Comparison of ENCODE assay signal across 8 cellular contexts in the genomic region with DNA sequence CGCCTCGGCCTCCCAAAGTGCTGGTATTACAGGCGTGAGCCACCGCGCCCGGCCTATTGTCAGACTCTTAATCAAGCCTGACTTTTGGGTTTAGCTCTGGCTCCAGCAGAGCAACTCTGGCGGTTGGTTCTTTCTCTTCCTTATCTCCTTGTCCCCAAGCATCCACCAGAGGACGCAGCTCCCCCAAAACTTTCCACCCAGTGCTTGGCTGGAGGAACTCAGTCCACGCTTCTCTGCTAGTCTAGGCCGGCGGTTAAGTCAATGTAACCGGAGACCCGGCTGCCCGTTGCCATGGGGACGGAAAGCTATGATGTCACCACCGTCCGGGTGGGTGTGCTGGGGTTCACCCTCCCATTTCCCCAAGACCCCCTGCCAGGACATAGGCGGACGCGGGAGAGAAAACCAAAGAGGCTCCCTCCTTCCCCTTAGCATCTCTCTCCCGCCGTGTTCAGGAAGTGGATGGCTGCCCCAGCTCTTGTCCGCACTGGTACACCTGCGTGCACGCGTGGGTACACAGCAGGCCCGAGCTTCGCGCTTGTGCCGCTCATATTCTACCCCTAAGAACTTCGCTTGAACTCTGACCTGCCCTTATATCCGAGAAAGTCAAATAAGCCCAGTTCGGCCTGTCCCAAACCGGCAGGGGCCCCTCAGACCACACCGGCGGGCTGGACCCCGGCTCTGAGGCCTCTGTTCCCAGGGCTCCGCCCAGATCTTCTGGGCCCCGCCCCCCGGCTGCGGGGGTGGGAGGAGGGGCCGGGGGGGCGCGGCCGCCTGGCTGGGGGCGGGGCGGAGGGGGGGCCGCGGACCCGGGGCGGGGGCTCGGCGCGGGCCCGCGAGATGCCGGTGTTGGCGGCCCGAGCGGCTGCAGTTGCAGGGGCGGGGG. TPM values are rescaled to one million over a fixed set of nuclear protein-coding genes. Genes with fewer than 3 reads are reported as not detected.
A peak's percentile ranks its signal among the peaks of the same experiment; 100 is the strongest.
DNase-seq lines count a peak whose midpoint lies in the region; ATAC-seq, FAIRE-seq and TF ChIP-seq lines count a peak whose summit lies in the region.

A gene with protein sequence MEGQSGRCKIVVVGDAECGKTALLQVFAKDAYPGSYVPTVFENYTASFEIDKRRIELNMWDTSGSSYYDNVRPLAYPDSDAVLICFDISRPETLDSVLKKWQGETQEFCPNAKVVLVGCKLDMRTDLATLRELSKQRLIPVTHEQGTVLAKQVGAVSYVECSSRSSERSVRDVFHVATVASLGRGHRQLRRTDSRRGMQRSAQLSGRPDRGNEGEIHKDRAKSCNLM (plus strand): TSS at position 825 of the 883 bp plus-strand sequence. CDS start 117 bp downstream, outside the sequence.

- POLR2A ChIA-PET in CD8-positive, alpha-beta T cell (lab: Charles Lee) = interaction anchor here (1.3 to 3.8 kb wide), 6 partner anchors 12 to 345 kb away, joined by 3 to 33 read pairs (median 6); partner anchors contain the start of genes IFI35 and RPL27
- POLR2A ChIA-PET in HEK293T (lab: Yijun Ruan, JAX) = interaction anchor here (0.8 to 3.1 kb wide), 12 partner anchors 10 to 363 kb away, joined by 3 to 33 read pairs (median 6); partner anchors contain the start of genes BRCA1, NBR1 and RPL27

- H3K27ac Mint-ChIP-seq in CD8-positive, alpha-beta T cell = peak within 1 kb of the TSS; percentile 83

- H3K9me3 ChIP-seq in CD8-positive, alpha-beta T cell (ENCODE audit: low read length) = no peaks in the 10 kb centered on the region
- no peaks in the 10 kb centered on the region for H3K9me3 ChIP-seq in small intestine (ENCODE audit: control insufficient read depth, low read depth)

- DNase-seq in CD8-positive, alpha-beta T cell = peak; percentile 56 to 87 (median 80)
- DNase-seq in HEK293T (ENCODE audit: extremely low spot score) (peak; percentile 81), NCI-H345 (lab: John Stamatoyannopoulos, UW) (peak; percentile 96), inferior parietal cortex (ENCODE audit: extremely low spot score) (peak; percentile 94), small intestine (peak; percentile 69)
- DNase-seq in central memory CD4-positive, alpha-beta T cell = peak; percentile 80

- TF ChIP-seq CTCF in CD8-positive, alpha-beta T cell (IDR thresholded peaks at IDR 0.05) = peak; percentile 45

- CTCF ChIA-PET in CD8-positive, alpha-beta T cell (lab: Charles Lee) = interaction anchor here (0.6 to 1.9 kb wide), 8 partner anchors 9 to 886 kb away, joined by 3 to 11 read pairs (median 3); partner anchors contain the start of genes IFI35 and RPL27
- CTCF ChIA-PET in HEK293T (lab: Yijun Ruan, JAX) = interaction anchor here (0.6 to 1.4 kb wide), 6 partner anchors 13 to 376 kb away, joined by 3 to 4 read pairs (median 3); no protein-coding TSS in a partner anchor

- peaks cover 5% of the 10 kb centered on the region for H3K36me3 Mint-ChIP-seq in CD8-positive, alpha-beta T cell

- H3K4me1 ChIP-seq in CD8-positive, alpha-beta T cell (ENCODE audit: insufficient read depth, low read length) = peaks cover 22% of the 10 kb centered on the region
- peaks cover 0 to 3% of the 10 kb centered on the region in 2 donors for H3K4me1 ChIP-seq in small intestine (ENCODE audit: control insufficient read depth in 2 of 2, insufficient read depth in 1 of 2, low read depth in 1 of 2, low read length in 1 of 2)

- intact Hi-C loops in CD8-positive, alpha-beta T cell (cut with DNase I, micrococcal nuclease) = loop anchor here (1.0 to 10.0 kb wide), 13 partner anchors 26 to 830 kb away; partner anchors contain the start of genes AARSD1 (in 2 of the 2), BRCA1 (in 2 of the 2), ARL4D (in 1 of the 2) and GHDC (in 1 of the 2)

- H3K9me3 Mint-ChIP-seq in CD8-positive, alpha-beta T cell = no peaks in the 10 kb centered on the region

- peak; percentile 67 for ATAC-seq in CD8-positive, alpha-beta T cell
- ATAC-seq in activated CD4-positive, CD25-positive, alpha-beta regulatory T cell treated with anti-CD3 and anti-CD28 coated beads, Interleukin-2, amount 50 U/mL, for 24 hours = peak; percentile 62
- ATAC-seq in GM18870 (IDR thresholded peaks at IDR 0.05; ENCODE audit: unreplicated experiment) = no peak

- peaks cover 26% of the 10 kb centered on the region for H3K4me1 Mint-ChIP-seq in CD8-positive, alpha-beta T cell (ENCODE audit: low read depth)

- WGBS in small intestine, 3 donors = 0 to 1% (median 0%) methylated on average over 41 to 61 of the region's 61 CpGs

- no peaks in the 10 kb centered on the region for H3K27me3 ChIP-seq in CD8-positive, alpha-beta T cell (ENCODE audit: insufficient read depth, low read length)
- H3K27me3 ChIP-seq in small intestine (ENCODE audit: control insufficient read depth in 2 of 2, insufficient read depth in 2 of 2, low read length in 2 of 2) = no peaks in the 10 kb centered on the region

- no peaks in the 10 kb centered on the region for H3K36me3 ChIP-seq in CD8-positive, alpha-beta T cell (ENCODE audit: insufficient read depth, low read length)
- no peaks in the 10 kb centered on the region for H3K36me3 ChIP-seq in small intestine (ENCODE audit: control insufficient read depth in 2 of 2, insufficient read depth in 2 of 2, low read length in 2 of 2)

- peak within 1 kb of the TSS; percentile 90 for H3K4me3 Mint-ChIP-seq in CD8-positive, alpha-beta T cell

- H3K27ac ChIP-seq in CD8-positive, alpha-beta T cell (ENCODE audit: low read depth, low read length) = peak within 1 kb of the TSS; percentile 72
- H3K27ac ChIP-seq in small intestine (ENCODE audit: low read depth in 1 of 2, low read length in 1 of 2) = peak within 1 kb of the TSS in 1 of 2 donors; percentile 67

- H3K27me3 Mint-ChIP-seq in CD8-positive, alpha-beta T cell (ENCODE audit: low read depth) = no peaks in the 10 kb centered on the region

- H3K4me3 ChIP-seq in CD8-positive, alpha-beta T cell (ENCODE audit: low read depth, low read length) = peak within 1 kb of the TSS; percentile 99
- H3K4me3 ChIP-seq in small intestine (ENCODE audit: low read depth in 1 of 2, low read length in 2 of 2) = peak within 1 kb of the TSS; percentile 31 to 46

- no peak for FAIRE-seq in small intestine (lab: Jason Lieb, UNC)

TF ChIP-seq in HEK293T, 16 proteins besides CTCF, POLR2A, EP300 and RAD21:
- TF ChIP-seq L3MBTL2 (conservative IDR thresholded peaks at IDR 0.05) (0 out of 2 replicates have a peak, but pooled peaks have one; percentile 11), ZNF384 (IDR thresholded peaks at IDR 0.05) (no peak), HDGF (IDR thresholded peaks at IDR 0.05; ENCODE audit: borderline replicate concordance) (no peak), PKNOX1 (IDR thresholded peaks at IDR 0.05) (no peak)

RNA-seq across cellular contexts. Expression of the gene that starts here (rescaled TPM):
- under 1 TPM in 1 of 2 experiments, not detected in 1; 0.30 TPM for total RNA-seq in CD8-positive, alpha-beta T cell
- under 1 TPM in 2 of 3 donors, not detected in 1; 0.27 to 0.67 TPM for polyA plus RNA-seq in small intestine

Comparison
In these comparisons a context has a peak if more than half of its experiments do, and no peak if none do; other contexts are left out.
1. Peak in DNase-seq, ATAC-seq, H3K4me3 ChIP-seq and H3K27ac ChIP-seq in CD8-positive, alpha-beta T cell; RNA of the gene not detected or under 1 TPM.
2. Peak in DNase-seq and H3K4me3 ChIP-seq in small intestine; RNA of the gene not detected or under 1 TPM.